In genomic region chr1:32199717-32200072, GRCh38 we compare ENCODE assay signal across 6 cellular contexts. TPM values are rescaled to one million over a fixed set of nuclear protein-coding genes. Genes with fewer than 3 reads are reported as not detected.
DNase-seq lines count a peak whose midpoint lies in the region; ATAC-seq and FAIRE-seq lines count a peak whose summit lies in the region.

No MANE protein-coding gene starts in this region.

- no peak overlapping the region for H3K9ac ChIP-seq in HUES48 (ENCODE audit: low read depth, low read length)
- H3K9ac ChIP-seq in adipocyte (ENCODE audit: low read length), result peak overlapping the region; percentile 75
- peak overlapping the region; percentile 79 for H3K9ac ChIP-seq in muscle layer of colon (ENCODE audit: low read length)

- no peak for FAIRE-seq in small intestine (lab: Jason Lieb, UNC)

- no peak for ATAC-seq in HG02571 (IDR thresholded peaks at IDR 0.05; ENCODE audit: unreplicated experiment)

- WGBS in small intestine, 3 donors, result 47 to 56% (median 54%) methylated on average over 6 of the region's 6 CpGs

- peak overlapping the region; percentile 72 for H3K4me3 ChIP-seq in HUES48 (ENCODE audit: low read depth, low read length)
- peak overlapping the region; percentile 83 for H3K4me3 ChIP-seq in adipocyte (ENCODE audit: low read length)
- peak overlapping the region in 1 of 2 donors; percentile 89 for H3K4me3 ChIP-seq in muscle layer of colon (ENCODE audit: low read depth in 1 of 2, low read length in 2 of 2)
- no peak overlapping the region for H3K4me3 ChIP-seq in small intestine (ENCODE audit: low read depth in 1 of 2, low read length in 2 of 2)

- H3K36me3 ChIP-seq in HUES48 (ENCODE audit: control insufficient read depth, insufficient read depth, low read length) (peaks cover 38% of the 10 kb centered on the region), adipocyte (ENCODE audit: control insufficient read depth, insufficient read depth, low read length, severe bottlenecking) (peaks cover 39% of the 10 kb centered on the region), muscle layer of colon (ENCODE audit: insufficient read depth, low read length) (peaks cover 26% of the 10 kb centered on the region), small intestine (ENCODE audit: control insufficient read depth in 2 of 2, insufficient read depth in 2 of 2, low read length in 2 of 2) (peaks cover 9% of the 10 kb centered on the region in 2 donors)

- H3K4me1 ChIP-seq in HUES48 (ENCODE audit: control insufficient read depth, insufficient read depth, low read length), result peaks cover 26% of the 10 kb centered on the region
- H3K4me1 ChIP-seq in adipocyte (ENCODE audit: control insufficient read depth, insufficient read depth, low read length), result peaks cover 42% of the 10 kb centered on the region
- peaks cover 23% of the 10 kb centered on the region for H3K4me1 ChIP-seq in muscle layer of colon (ENCODE audit: insufficient read depth, low read length)
- H3K4me1 ChIP-seq in small intestine (ENCODE audit: control insufficient read depth in 2 of 2, insufficient read depth in 1 of 2, low read depth in 1 of 2, low read length in 1 of 2), result no peaks in the 10 kb centered on the region

- H3K27me3 ChIP-seq in HUES48 (ENCODE audit: control insufficient read depth, insufficient read depth, low read length), result peaks cover 7% of the 10 kb centered on the region
- no peaks in the 10 kb centered on the region for H3K27me3 ChIP-seq in adipocyte (replicated peaks; ENCODE audit: control insufficient read depth, insufficient read depth, low read length)
- H3K27me3 ChIP-seq in muscle layer of colon (ENCODE audit: control insufficient read depth in 1 of 2, insufficient read depth in 2 of 2, low read length in 2 of 2), result no peaks in the 10 kb centered on the region
- H3K27me3 ChIP-seq in small intestine (ENCODE audit: control insufficient read depth in 2 of 2, insufficient read depth in 2 of 2, low read length in 2 of 2), result no peaks in the 10 kb centered on the region

- H3K9me3 ChIP-seq in HUES48 (ENCODE audit: control insufficient read depth, insufficient read depth, low read length) (no peaks in the 10 kb centered on the region), adipocyte (ENCODE audit: control insufficient read depth, low read length) (no peaks in the 10 kb centered on the region), muscle layer of colon (ENCODE audit: low read length) (no peaks in the 10 kb centered on the region), small intestine (ENCODE audit: control insufficient read depth, low read depth) (no peaks in the 10 kb centered on the region)

- DNase-seq in adipocyte (ENCODE audit: low read depth) (no peak), small intestine (no peak)
- no peak for DNase-seq in activated CD4-positive, CD25-positive, alpha-beta regulatory T cell (lab: John Stamatoyannopoulos, UW)

- H3K27ac ChIP-seq in HUES48 (ENCODE audit: low read depth, low read length) (peak overlapping the region; percentile 73), muscle layer of colon (ENCODE audit: low read depth, low read length) (peak overlapping the region; percentile 92), small intestine (ENCODE audit: low read depth in 1 of 2, low read length in 1 of 2) (peak overlapping the region in 1 of 2 donors; percentile 75)

RNA-seq across cellular contexts. Expression of gene CCDC28B, which starts 0.7 kb away (rescaled TPM):
- polyA plus RNA-seq in small intestine, result 1 to 10 TPM; 2.5 to 8.1 (median 4.4) TPM

RNA-seq across cellular contexts. Expression of gene IQCC, which starts 5.8 kb away (rescaled TPM):
- 1 to 10 TPM in 2 of 3 donors, under 1 TPM in 1; 0.54 to 1.8 (median 1.8) TPM for polyA plus RNA-seq in small intestine

RNA-seq across cellular contexts. Expression of gene DCDC2B, which starts 9.2 kb away (rescaled TPM):
- polyA plus RNA-seq in small intestine, result not detected

RNA-seq across cellular contexts. Expression of gene TXLNA, which starts 20.2 kb away (rescaled TPM):
- polyA plus RNA-seq in small intestine, result 10 to 100 TPM in 1 of 3 donors, 1 to 10 TPM in 2; 6.9 to 26.5 (median 9.7) TPM

RNA-seq across cellular contexts. Expression of gene TMEM234, which starts 22.5 kb away (rescaled TPM):
- 10 to 100 TPM in 1 of 3 donors, 1 to 10 TPM in 2; 6.5 to 12.9 (median 8.1) TPM for polyA plus RNA-seq in small intestine

Comparison
In these comparisons a context has a peak if more than half of its experiments do, and no peak if none do; other contexts are left out.
1. H3K4me3 ChIP-seq: peak in HUES48 (single experiment) and adipocyte (single experiment); none in small intestine (0 of 2).